1 cellular context compared by ENCODE assay signal in the genomic region with DNA sequence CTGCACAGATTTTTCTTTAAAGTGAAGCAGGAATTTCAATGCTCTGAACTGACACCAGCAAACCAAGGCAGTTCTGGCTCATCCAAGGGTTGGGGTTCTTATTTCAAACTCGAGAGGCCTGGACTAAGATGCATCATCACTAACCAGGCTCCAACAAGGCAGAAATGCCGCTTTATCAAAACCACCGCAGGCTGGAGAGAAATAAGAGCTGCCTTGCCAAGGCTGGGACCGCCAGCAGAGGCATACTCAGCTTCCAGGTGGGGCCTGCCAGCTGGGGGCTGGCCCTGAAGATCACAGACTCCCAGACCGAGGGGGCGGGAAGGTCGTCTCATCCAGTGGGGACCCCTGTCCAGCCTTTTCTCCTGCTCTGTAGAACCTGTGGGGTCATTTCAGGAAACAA.
TF ChIP-seq lines count a peak whose summit lies in the region.

No MANE protein-coding gene starts in this region.

TF ChIP-seq in IMR-90, 13 proteins besides CTCF, POLR2A, EP300 and RAD21:
- TF ChIP-seq RCOR1 (IDR thresholded peaks at IDR 0.05; ENCODE audit: insufficient replicate concordance, low read length) (no peak), BHLHE40 (IDR thresholded peaks at IDR 0.05; ENCODE audit: low read depth, low read length) (no peak), CHD1 (IDR thresholded peaks at IDR 0.05; ENCODE audit: low read depth, low read length) (no peak)
- TF ChIP-seq, protein P1, sequence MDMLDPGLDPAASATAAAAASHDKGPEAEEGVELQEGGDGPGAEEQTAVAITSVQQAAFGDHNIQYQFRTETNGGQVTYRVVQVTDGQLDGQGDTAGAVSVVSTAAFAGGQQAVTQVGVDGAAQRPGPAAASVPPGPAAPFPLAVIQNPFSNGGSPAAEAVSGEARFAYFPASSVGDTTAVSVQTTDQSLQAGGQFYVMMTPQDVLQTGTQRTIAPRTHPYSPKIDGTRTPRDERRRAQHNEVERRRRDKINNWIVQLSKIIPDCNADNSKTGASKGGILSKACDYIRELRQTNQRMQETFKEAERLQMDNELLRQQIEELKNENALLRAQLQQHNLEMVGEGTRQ (IDR thresholded peaks at IDR 0.05; ENCODE audit: low read depth, low read length) = no peak
